Comparison of ENCODE assay signal across 17 cellular contexts in the genomic region with DNA sequence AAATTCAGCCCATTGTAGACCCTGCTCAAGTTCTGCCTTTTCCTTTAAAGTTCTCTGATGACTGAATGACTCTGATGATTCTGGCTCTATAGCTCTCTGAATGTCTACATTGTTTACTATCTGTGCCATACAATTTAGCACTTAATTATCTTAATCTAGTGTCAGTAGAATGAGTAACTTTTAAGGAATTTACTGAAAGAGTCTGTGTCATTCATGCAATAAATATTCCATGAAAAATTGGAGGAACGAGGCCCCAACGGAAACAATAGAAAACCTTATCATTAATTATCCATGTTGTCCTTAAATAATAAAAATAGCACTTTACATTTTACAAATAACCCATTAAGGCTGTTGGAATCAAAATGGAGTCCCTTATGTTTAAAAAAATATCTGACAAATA.
DNase-seq lines count a peak whose midpoint lies in the region; ATAC-seq, FAIRE-seq and TF ChIP-seq lines count a peak whose summit lies in the region.
"Had no signal": no experiment of that assay in that cellular context is flagged by ENCODE, and none has a peak within 500 bp of the region (broad histone marks: within the 10 kb centered on the region; RNA-seq: fewer than 3 reads in every experiment).

No MANE protein-coding gene starts in this region.

- H3K9me3 ChIP-seq in PC-9 (ENCODE audit: insufficient read depth, low read depth) (no peaks in the 10 kb centered on the region), endothelial cell of umbilical vein (replicated peaks; ENCODE audit: control insufficient read depth, insufficient read depth, low read length) (no peaks in the 10 kb centered on the region), upper lobe of right lung (no peaks in the 10 kb centered on the region)
- H3K9me3 ChIP-seq: Caco-2 had no signal

- no peak overlapping the region for H3K9ac ChIP-seq in endothelial cell of umbilical vein (replicated peaks; ENCODE audit: extremely low read depth, insufficient read depth, low read length)

- TF ChIP-seq CTCF in PC-9 (conservative IDR thresholded peaks at IDR 0.05) (no peak), endothelial cell of umbilical vein (IDR thresholded peaks at IDR 0.05; ENCODE audit: extremely low read depth in 1 of 2, insufficient read depth in 1 of 2, low read depth in 1 of 2, low read length in 2 of 2) (no peak), upper lobe of right lung (IDR thresholded peaks at IDR 0.05) (no peak)

- no peak overlapping the region for H3K4me3 ChIP-seq in PC-9
- H3K4me3 ChIP-seq in endothelial cell of umbilical vein (replicated peaks in 1 of 3; ENCODE audit: insufficient read depth in 1 of 3, low read depth in 1 of 3, low read length in 3 of 3), result no peak overlapping the region
- no peak overlapping the region for H3K4me3 ChIP-seq in upper lobe of right lung
- H3K4me3 ChIP-seq: GM23338 had no signal

- no peak overlapping the region for H3K4me2 ChIP-seq in PC-9
- H3K4me2 ChIP-seq in endothelial cell of umbilical vein (ENCODE audit: insufficient read depth, low read length), result peak overlapping the region; percentile 33
- H3K4me2 ChIP-seq: GM23338 had no signal

- no peak for ATAC-seq in upper lobe of right lung
- no peak for ATAC-seq in GM18517 (IDR thresholded peaks at IDR 0.05; ENCODE audit: unreplicated experiment)
- ATAC-seq: GM23338, HCT116 had no signal

- no TSS peak for BruUV-seq in PC-9 (replicated peaks; lab: Mats Ljungman, UMichigan)
- no TSS peak for BruUV-seq in endothelial cell of umbilical vein (replicated peaks; lab: Mats Ljungman, UMichigan)

- H2AFZ ChIP-seq in PC-9, result peak overlapping the region; percentile 5; the same call in 1 of the 2 replicates
- H2AFZ ChIP-seq in endothelial cell of umbilical vein (ENCODE audit: low read depth, low read length), result no peak overlapping the region
- H2AFZ ChIP-seq: GM23338 had no signal

- H3K27me3 ChIP-seq in PC-9 (ENCODE audit: insufficient read depth, low read depth) (no peaks in the 10 kb centered on the region), endothelial cell of umbilical vein (ENCODE audit: control insufficient read depth in 2 of 2, insufficient read depth in 2 of 2, low read length in 2 of 2) (no peaks in the 10 kb centered on the region), upper lobe of right lung (no peaks in the 10 kb centered on the region)

- H3K9me1 ChIP-seq in endothelial cell of umbilical vein (replicated peaks; ENCODE audit: control insufficient read depth, extremely low read depth, insufficient read depth, low read length), result no peaks in the 10 kb centered on the region

- intact Hi-C loops in PC-9 (cut with micrococcal nuclease; ENCODE audit: unreplicated experiment) (no loop called here), endothelial cell of umbilical vein (cut with micrococcal nuclease) (loop anchor here (1.0 to 5.0 kb wide), 4 partner anchors 11 to 84 kb away; no protein-coding TSS in a partner anchor), upper lobe of right lung (cut with DNase I) (no loop called here)

- CTCF ChIA-PET in PC-9 (lab: Charles Lee) (no interaction called here), endothelial cell of umbilical vein (lab: Charles Lee) (interaction anchor here (1.0 to 2.8 kb wide), 2 partner anchors 99 to 267 kb away, joined by 4 to 12 read pairs; no protein-coding TSS in a partner anchor)

- dilution Hi-C loops in endothelial cell of umbilical vein (cut with MboI; ENCODE audit: extremely low pct_ligation_motif_present, low sequenced_read_pairs), result no loop called here

- POLR2A ChIA-PET in PC-9 (lab: Charles Lee; ENCODE audit: unreplicated experiment) (no interaction called here), endothelial cell of umbilical vein (lab: Charles Lee) (no interaction called here)

- H4K20me1 ChIP-seq in PC-9 (ENCODE audit: insufficient read depth), result no peaks in the 10 kb centered on the region
- no peaks in the 10 kb centered on the region for H4K20me1 ChIP-seq in endothelial cell of umbilical vein (replicated peaks; ENCODE audit: control insufficient read depth, extremely low read depth, insufficient read depth, low read length)

- H3K36me3 ChIP-seq in PC-9 (ENCODE audit: low read depth), result no peaks in the 10 kb centered on the region
- H3K36me3 ChIP-seq in endothelial cell of umbilical vein (ENCODE audit: control insufficient read depth in 2 of 2, extremely low read depth in 1 of 2, insufficient read depth in 2 of 2, low read length in 2 of 2), result no peaks in the 10 kb centered on the region
- H3K36me3 ChIP-seq in upper lobe of right lung, result no peaks in the 10 kb centered on the region

- H3K9me2 ChIP-seq in PC-9 (ENCODE audit: insufficient read depth), result no peaks in the 10 kb centered on the region

- no peak for TF ChIP-seq POLR2A in endothelial cell of umbilical vein (IDR thresholded peaks at IDR 0.05; ENCODE audit: low read depth, low read length)

- no peak for FAIRE-seq in endothelial cell of umbilical vein (lab: Jason Lieb, UNC)
- FAIRE-seq: G401.6, GM12892, GM19239 had no signal

- DNase-seq in COLO829 (ENCODE audit: low spot score) (peak; percentile 71), PC-9 (no peak), endothelial cell of umbilical vein (ENCODE audit: low read depth, low spot score) (peak; percentile 59), upper lobe of right lung (no peak), medulla oblongata (ENCODE audit: extremely low spot score) (no peak)
- DNase-seq: C1 segment of cervical spinal cord; Caco-2; CD4-positive, alpha-beta memory T cell; DMS153; DND-41; H9 had no signal

- H3F3A ChIP-seq in PC-9 (ENCODE audit: insufficient read depth, low read depth), result no peaks in the 10 kb centered on the region

- H3K79me2 ChIP-seq in PC-9 (ENCODE audit: low read depth), result no peaks in the 10 kb centered on the region
- H3K79me2 ChIP-seq in endothelial cell of umbilical vein (ENCODE audit: control insufficient read depth, insufficient read depth, low read length), result no peaks in the 10 kb centered on the region

- H3K4me1 ChIP-seq in PC-9 (replicated peaks; ENCODE audit: insufficient read depth) (no peaks in the 10 kb centered on the region), endothelial cell of umbilical vein (ENCODE audit: control insufficient read depth, extremely low read depth, insufficient read depth, low read length) (peaks cover 29% of the 10 kb centered on the region), upper lobe of right lung (no peaks in the 10 kb centered on the region)
- H3K4me1 ChIP-seq: Caco-2 had no signal

- H3K27ac ChIP-seq in PC-9 (no peak overlapping the region), endothelial cell of umbilical vein (ENCODE audit: insufficient read depth, low read depth, low read length) (no peak overlapping the region), upper lobe of right lung (no peak overlapping the region)

TF ChIP-seq in endothelial cell of umbilical vein, 7 proteins besides CTCF, POLR2A, EP300 and RAD21:
- TF ChIP-seq, protein P1, sequence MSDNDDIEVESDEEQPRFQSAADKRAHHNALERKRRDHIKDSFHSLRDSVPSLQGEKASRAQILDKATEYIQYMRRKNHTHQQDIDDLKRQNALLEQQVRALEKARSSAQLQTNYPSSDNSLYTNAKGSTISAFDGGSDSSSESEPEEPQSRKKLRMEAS (IDR thresholded peaks at IDR 0.05; ENCODE audit: insufficient read depth, insufficient read length), result no peak
- TF ChIP-seq GATA2 (IDR thresholded peaks at IDR 0.05; ENCODE audit: insufficient read depth, insufficient read length, low read depth, low read length), result peak; percentile 63
- no peak for TF ChIP-seq EZH2 (IDR thresholded peaks at IDR 0.05; ENCODE audit: borderline replicate concordance, low read depth, low read length, severe bottlenecking)
- peak; percentile 64 for TF ChIP-seq FOS (IDR thresholded peaks at IDR 0.05; ENCODE audit: borderline replicate concordance, insufficient read depth, low read length)
- TF ChIP-seq JUN (IDR thresholded peaks at IDR 0.05; ENCODE audit: borderline replicate concordance, insufficient read depth, insufficient read length, low read depth), result peak; percentile 58
- no peak for TF ChIP-seq POLR2AphosphoS5 (IDR thresholded peaks at IDR 0.05; ENCODE audit: insufficient read depth, low read depth, low read length)
- TF ChIP-seq MYC (IDR thresholded peaks at IDR 0.05; ENCODE audit: low read depth, low read length), result no peak

Comparison
In these comparisons a context has a peak if more than half of its experiments do, and no peak if none do; other contexts are left out.
1. DNase-seq: peak in COLO829 (single experiment) and endothelial cell of umbilical vein (single experiment); none in PC-9 (0 of 2), upper lobe of right lung (single experiment) and medulla oblongata (single experiment).